ENCODE assay signal across 20 cellular contexts in the genomic region with DNA sequence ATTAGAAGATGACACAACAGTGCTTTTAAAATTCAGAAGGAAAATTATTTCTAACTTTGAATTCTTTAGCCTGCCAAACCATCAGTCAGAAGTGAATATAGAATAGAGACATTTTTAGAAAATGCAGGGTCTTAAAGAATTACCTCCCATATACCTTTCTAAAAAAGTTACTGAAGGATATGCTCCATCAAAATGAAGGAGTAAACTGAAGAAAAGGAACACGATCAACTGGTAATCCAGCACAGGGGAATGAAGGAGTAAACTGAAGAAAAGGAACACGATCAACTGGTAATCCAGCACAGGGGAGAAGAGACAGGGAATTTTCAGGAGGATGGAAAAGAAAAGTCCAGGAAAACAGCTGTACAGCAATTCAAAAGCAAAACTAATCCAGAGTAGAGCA.
DNase-seq lines count a peak whose midpoint lies in the region; ATAC-seq, FAIRE-seq and TF ChIP-seq lines count a peak whose summit lies in the region.
"Had no signal": no experiment of that assay in that cellular context is flagged by ENCODE, and none has a peak within 500 bp of the region (broad histone marks: within the 10 kb centered on the region; RNA-seq: fewer than 3 reads in every experiment).

No MANE protein-coding gene starts in this region.

- H3K9ac ChIP-seq in astrocyte (ENCODE audit: low read length) (no peak overlapping the region), H1 (replicated peaks in 1 of 4; ENCODE audit: extremely low read depth in 1 of 4, low read depth in 3 of 4, low read length in 3 of 4) (no peak overlapping the region)
- H3K9ac ChIP-seq: BLaER1 treated with 17β-estradiol and CSF1 and Interleukin-3, amounts not matched to agents 10 nM and 100 nM had no signal

- CTCF ChIA-PET in HEK293 (lab: Yijun Ruan, JAX) = interaction anchor here (0.7 to 1.7 kb wide), 4 partner anchors 10 to 436 kb away, joined by 3 to 5 read pairs (median 4); no protein-coding TSS in a partner anchor
- CTCF ChIA-PET in H1 (lab: Charles Lee; ENCODE audit: partially characterized antibody) = interaction anchor here (0.6 to 2.0 kb wide), 4 partner anchors 47 to 908 kb away, joined by 3 to 4 read pairs (median 4); no protein-coding TSS in a partner anchor

- H3K56ac ChIP-seq in H1 (replicated peaks; ENCODE audit: insufficient read length, low read depth, low read length) = no peak overlapping the region

- H3K9me3 Mint-ChIP-seq in astrocyte (ENCODE audit: unreplicated experiment) = peaks cover 19% of the 10 kb centered on the region

- H3K36me3 ChIP-seq in HEK293 (ENCODE audit: control insufficient read depth in 2 of 2, insufficient read depth in 1 of 2, low read length in 2 of 2) = no peaks in the 10 kb centered on the region
- H3K36me3 ChIP-seq in astrocyte (ENCODE audit: insufficient read depth, low read length) = no peaks in the 10 kb centered on the region
- no peaks in the 10 kb centered on the region for H3K36me3 ChIP-seq in H1 (ENCODE audit: control insufficient read depth in 2 of 4, insufficient read depth in 4 of 4, low read length in 3 of 4)
- H3K36me3 ChIP-seq: BLaER1 treated with 17β-estradiol and CSF1 and Interleukin-3, amounts not matched to agents 10 nM and 100 nM had no signal

- H2AFZ ChIP-seq in astrocyte (ENCODE audit: low read depth, low read length) = no peak overlapping the region
- H2AFZ ChIP-seq in H1 (ENCODE audit: low read length) = no peak overlapping the region

- no peaks in the 10 kb centered on the region for H3K27me3 Mint-ChIP-seq in astrocyte (ENCODE audit: low read depth, unreplicated experiment)

- H3K27me3 ChIP-seq in astrocyte (ENCODE audit: insufficient read depth, low read length) (no peaks in the 10 kb centered on the region), H1 (replicated peaks in 1 of 4; ENCODE audit: control insufficient read depth in 3 of 4, extremely low read depth in 1 of 4, insufficient read depth in 3 of 4, low read length in 3 of 4) (no peaks in the 10 kb centered on the region)
- H3K27me3 ChIP-seq: BLaER1 treated with 17β-estradiol and CSF1 and Interleukin-3, amounts not matched to agents 10 nM and 100 nM had no signal

- no peak overlapping the region for H2AK5ac ChIP-seq in H1 (ENCODE audit: low read depth, low read length)

- H3K27ac ChIP-seq in HEK293 (ENCODE audit: extremely low read depth, low read depth, low read length) (no peak overlapping the region), astrocyte (ENCODE audit: low read depth, low read length) (no peak overlapping the region), H1 (ENCODE audit: low read depth, low read length) (no peak overlapping the region)
- H3K27ac ChIP-seq: 22Rv1; A549; BLaER1 treated with 17β-estradiol and CSF1 and Interleukin-3, amounts not matched to agents 10 nM and 100 nM; C4-2B had no signal

- H3K9me3 ChIP-seq in HEK293 (ENCODE audit: control insufficient read depth, insufficient read depth, low read depth, low read length) (no peaks in the 10 kb centered on the region; the same call in 1 of the 2 replicates), astrocyte (ENCODE audit: insufficient read depth, low read depth, low read length) (no peaks in the 10 kb centered on the region), H1 (ENCODE audit: insufficient read depth in 2 of 2, low read depth in 1 of 2, low read length in 1 of 2) (peaks cover 0 to 4% of the 10 kb centered on the region in 2 experiments; a peak in 2 of 4 replicates)

- H3K4me1 Mint-ChIP-seq in astrocyte (ENCODE audit: low read depth, unreplicated experiment) = no peaks in the 10 kb centered on the region
- H3K4me1 Mint-ChIP-seq: B cell had no signal

- no peak overlapping the region for H3K23ac ChIP-seq in H1 (ENCODE audit: insufficient read length)

- no peak overlapping the region for H4K91ac ChIP-seq in H1 (replicated peaks; ENCODE audit: insufficient read length, low read length)

- H3K4ac ChIP-seq in H1 (replicated peaks; ENCODE audit: insufficient read length, low read depth, low read length) = no peak overlapping the region

- H2BK5ac ChIP-seq in H1 (ENCODE audit: low read depth, low read length) = no peak overlapping the region

- H2BK15ac ChIP-seq in H1 (ENCODE audit: low read length) = no peak overlapping the region

- 85% methylated on average over 2 of the region's 2 CpGs; no CpG with 5 or more reads in 1 of the 2 experiments for WGBS in H1 (ENCODE audit: extremely low coverage in 1 of 2, insufficient coverage in 1 of 2, insufficient read length in 1 of 2, insufficient replicate concordance in 2 of 2, low coverage in 1 of 2, low lambda C conversion rate in 2 of 2, missing lambda C conversion rate in 1 of 2), 2 experiments

- H4K8ac ChIP-seq in H1 (ENCODE audit: extremely low read depth, insufficient read depth, low read length) = no peak overlapping the region

- H3K14ac ChIP-seq in H1 (ENCODE audit: insufficient read length) = no peak overlapping the region

- H3K36me3 Mint-ChIP-seq in astrocyte (ENCODE audit: low read depth, unreplicated experiment) = peaks cover 4% of the 10 kb centered on the region
- H3K36me3 Mint-ChIP-seq: CD8-positive, alpha-beta T cell had no signal

- TF ChIP-seq POLR2A in H1 (IDR thresholded peaks at IDR 0.05; ENCODE audit: control extremely low read depth in 1 of 2, low read depth in 2 of 2, low read length in 2 of 2) = no peak

- no peak overlapping the region for H3K4me3 ChIP-seq in HEK293 (ENCODE audit: low read depth, low read length)
- no peak overlapping the region for H3K4me3 ChIP-seq in astrocyte (ENCODE audit: insufficient read depth, low read depth, low read length)
- no peak overlapping the region for H3K4me3 ChIP-seq in H1 (ENCODE audit: extremely low read depth in 1 of 4, insufficient read depth in 2 of 4, low read depth in 3 of 4, low read length in 4 of 4)
- H3K4me3 ChIP-seq: A549; BLaER1 treated with 17β-estradiol and CSF1 and Interleukin-3, amounts not matched to agents 10 nM and 100 nM had no signal

- no peak for TF ChIP-seq RAD21 in H1 (IDR thresholded peaks at IDR 0.05 in 1 of 2, conservative IDR thresholded peaks at IDR 0.05 in 1 of 2; ENCODE audit: low read depth in 2 of 2, low read length in 2 of 2)

- H3K79me2 ChIP-seq in astrocyte (ENCODE audit: insufficient read depth, low read length) = no peaks in the 10 kb centered on the region
- no peaks in the 10 kb centered on the region for H3K79me2 ChIP-seq in H1 (ENCODE audit: control insufficient read depth in 1 of 2, insufficient read depth in 2 of 2, low read length in 2 of 2)

- no peaks in the 10 kb centered on the region for H4K20me1 ChIP-seq in astrocyte (ENCODE audit: insufficient read depth, low read length)
- H4K20me1 ChIP-seq in H1 (replicated peaks in 1 of 2; ENCODE audit: control insufficient read depth in 1 of 2, insufficient read depth in 2 of 2, low read length in 2 of 2) = no peaks in the 10 kb centered on the region
- H4K20me1 ChIP-seq: BLaER1 treated with 17β-estradiol and CSF1 and Interleukin-3, amounts not matched to agents 10 nM and 100 nM had no signal

- H3K27ac Mint-ChIP-seq in astrocyte (ENCODE audit: unreplicated experiment) = no peak overlapping the region
- H3K27ac Mint-ChIP-seq: B cell; CD4-positive, alpha-beta T cell; CD8-positive, alpha-beta T cell had no signal

- H3K4me1 ChIP-seq in HEK293 (ENCODE audit: control insufficient read depth, insufficient read depth, low read length) = no peaks in the 10 kb centered on the region
- H3K4me1 ChIP-seq in astrocyte (ENCODE audit: insufficient read depth, low read length) = no peaks in the 10 kb centered on the region
- H3K4me1 ChIP-seq in H1 (replicated peaks in 1 of 4; ENCODE audit: control insufficient read depth in 3 of 4, insufficient read depth in 4 of 4, low read length in 3 of 4) = no peaks in the 10 kb centered on the region
- H3K4me1 ChIP-seq: A549, Caco-2 had no signal

- no peak overlapping the region for H2BK120ac ChIP-seq in H1 (replicated peaks; ENCODE audit: low read depth, low read length)

- ATAC-seq in GM19463 (IDR thresholded peaks at IDR 0.05; ENCODE audit: unreplicated experiment) = no peak
- ATAC-seq: A549; CD8-positive, alpha-beta T cell had no signal

- POLR2A ChIA-PET in HEK293 (lab: Yijun Ruan, JAX) (no interaction called here), H1 (lab: Charles Lee; ENCODE audit: partially characterized antibody) (no interaction called here)

- FAIRE-seq in astrocyte (lab: Jason Lieb, UNC) (peak; percentile 13), H1 (lab: Jason Lieb, UNC) (no peak)
- FAIRE-seq: A549, D721Med, G401.6, GM12891 had no signal

- no peak overlapping the region for H4K5ac ChIP-seq in H1 (ENCODE audit: insufficient read length, low read depth, low read length)

- no peak for DNase-seq in astrocyte (ENCODE audit: low read depth)
- no peak for DNase-seq in H1 (ENCODE audit: low read depth in 1 of 2, low spot score in 2 of 2)
- no peak for DNase-seq in NCI-H146 treated with DMSO at 0.1 percent for 48 hours (lab: John Stamatoyannopoulos, UW; ENCODE audit: unreplicated experiment)
- DNase-seq: AML-193; Caco-2; Calu3; CD4-positive, alpha-beta T cell; CD8-positive, alpha-beta T cell; DMS79 treated with DMSO at 0.1 percent for 48 hours; GF-D8 had no signal

- H3K4me2 ChIP-seq in astrocyte (ENCODE audit: low read length) = no peak overlapping the region
- H3K4me2 ChIP-seq in H1 (ENCODE audit: insufficient read depth in 1 of 2, low read depth in 2 of 2, low read length in 2 of 2) = no peak overlapping the region
- H3K4me2 ChIP-seq: A549; BLaER1 treated with 17β-estradiol and CSF1 and Interleukin-3, amounts not matched to agents 10 nM and 100 nM had no signal

- H2BK12ac ChIP-seq in H1 (ENCODE audit: low read depth, low read length) = no peak overlapping the region

- no peak for TF ChIP-seq CTCF in HEK293 (tag by site-specific recombination; IDR thresholded peaks at IDR 0.05)
- TF ChIP-seq CTCF in astrocyte (IDR thresholded peaks at IDR 0.05; ENCODE audit: insufficient read depth, low read depth, low read length) = no peak
- no peak for TF ChIP-seq CTCF in H1 (IDR thresholded peaks at IDR 0.05; ENCODE audit: control extremely low read depth in 1 of 3, insufficient read depth in 1 of 3, low read depth in 1 of 3, low read length in 3 of 3)

- no peak for TF ChIP-seq EP300 in H1 (IDR thresholded peaks at IDR 0.05; ENCODE audit: borderline replicate concordance in 1 of 2, low read depth in 2 of 2, low read length in 2 of 2)

- no peak overlapping the region for H2BK20ac ChIP-seq in H1 (ENCODE audit: low read length)

- H3K4me3 Mint-ChIP-seq in astrocyte (ENCODE audit: unreplicated experiment) = no peak overlapping the region
- H3K4me3 Mint-ChIP-seq: B cell; CD4-positive, alpha-beta T cell; CD8-positive, alpha-beta T cell had no signal

- no peak overlapping the region for H3K18ac ChIP-seq in H1 (ENCODE audit: extremely low read depth, low read length)

- no peaks in the 10 kb centered on the region for H3K23me2 ChIP-seq in H1 (ENCODE audit: low read depth, low read length)

- H3K79me1 ChIP-seq in H1 (ENCODE audit: low read depth, low read length) = no peaks in the 10 kb centered on the region

TF ChIP-seq in H1, 55 proteins besides CTCF, POLR2A, EP300 and RAD21 (continues in another document):
- TF ChIP-seq KDM1A (IDR thresholded peaks at IDR 0.05; ENCODE audit: borderline replicate concordance, low read length) (peak; percentile 72; the same call in 1 of the 2 replicates), JUN (IDR thresholded peaks at IDR 0.05; ENCODE audit: low read depth, low read length) (no peak), FOSL1 (IDR thresholded peaks at IDR 0.05; ENCODE audit: insufficient read depth, low read depth, low read length) (no peak)
